Comparison of ENCODE assay signal across 8 cellular contexts in the genomic region with DNA sequence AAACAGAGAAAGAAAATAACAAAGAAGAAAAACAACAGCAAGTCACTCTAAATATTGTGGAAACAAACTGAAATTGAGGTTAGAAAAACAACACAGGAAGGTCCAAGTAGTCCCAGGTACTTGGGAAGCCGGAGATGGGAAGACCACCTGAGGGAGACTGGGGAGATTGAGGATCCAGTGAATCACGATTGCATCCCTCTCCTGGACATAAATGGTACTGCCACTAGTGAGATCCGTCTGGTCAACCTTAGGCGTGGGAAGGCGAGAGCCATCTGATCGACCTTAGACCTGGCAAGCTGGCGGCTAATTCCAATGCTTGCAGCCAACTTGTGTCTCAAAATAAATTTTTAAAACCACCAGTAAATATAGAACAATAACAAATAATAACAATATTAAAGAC.
DNase-seq lines count a peak whose midpoint lies in the region; ATAC-seq, FAIRE-seq and TF ChIP-seq lines count a peak whose summit lies in the region.

No MANE protein-coding gene starts in this region.

- no peaks in the 10 kb centered on the region for H3K27me3 ChIP-seq in KMS-11 (ENCODE audit: insufficient read depth, low read depth)
- no peaks in the 10 kb centered on the region for H3K27me3 ChIP-seq in bronchial epithelial cell (ENCODE audit: control insufficient read depth, insufficient read depth, low read length)
- no peaks in the 10 kb centered on the region for H3K27me3 ChIP-seq in neural progenitor cell
- H3K27me3 ChIP-seq in CD4-positive, alpha-beta memory T cell (ENCODE audit: insufficient read depth, low read length): no peaks in the 10 kb centered on the region
- H3K27me3 ChIP-seq in gastrocnemius medialis: no peaks in the 10 kb centered on the region

- H3K27ac Mint-ChIP-seq in neural progenitor cell: no peak overlapping the region
- no peak overlapping the region for H3K27ac Mint-ChIP-seq in CD4-positive, alpha-beta memory T cell

- peaks cover 17% of the 10 kb centered on the region for H3K9me3 ChIP-seq in neural progenitor cell (ENCODE audit: low read depth)
- H3K9me3 ChIP-seq in CD4-positive, alpha-beta memory T cell (ENCODE audit: control insufficient read depth in 1 of 2, low read length in 2 of 2): peaks cover 0 to 6% of the 10 kb centered on the region in 2 donors
- H3K9me3 ChIP-seq in gastrocnemius medialis: no peaks in the 10 kb centered on the region

- no peak overlapping the region for H2AFZ ChIP-seq in KMS-11 (ENCODE audit: low read depth)
- no peak overlapping the region for H2AFZ ChIP-seq in neural progenitor cell (replicated peaks)

- peak; percentile 58 for TF ChIP-seq CTCF in KMS-11 (conservative IDR thresholded peaks at IDR 0.05; ENCODE audit: low read depth, low read length)
- peak; percentile 24 for TF ChIP-seq CTCF in bronchial epithelial cell (IDR thresholded peaks at IDR 0.05; ENCODE audit: insufficient read depth, low read length, severe bottlenecking)
- TF ChIP-seq CTCF in neural progenitor cell (IDR thresholded peaks at IDR 0.05): peak; percentile 38
- peak in 1 of 5 experiments; percentile 28 for TF ChIP-seq CTCF in gastrocnemius medialis (IDR thresholded peaks at IDR 0.05 in 4 of 5, conservative IDR thresholded peaks at IDR 0.05 in 1 of 5)

- H3K9ac ChIP-seq in KMS-11: no peak overlapping the region
- no peak overlapping the region for H3K9ac ChIP-seq in neural progenitor cell

- no peaks in the 10 kb centered on the region for H3K4me1 Mint-ChIP-seq in neural progenitor cell
- H3K4me1 Mint-ChIP-seq in CD4-positive, alpha-beta memory T cell: peaks cover 8 to 12% (median 11%) of the 10 kb centered on the region in 4 donors

- POLR2A ChIA-PET in CD4-positive, alpha-beta memory T cell (lab: Charles Lee; ENCODE audit: partially characterized antibody): no interaction called here

- no peak overlapping the region for H3K4me2 ChIP-seq in KMS-11
- H3K4me2 ChIP-seq in neural progenitor cell: no peak overlapping the region

- no peaks in the 10 kb centered on the region for H3K36me3 Mint-ChIP-seq in neural progenitor cell
- H3K36me3 Mint-ChIP-seq in CD4-positive, alpha-beta memory T cell: no peaks in the 10 kb centered on the region

- no peaks in the 10 kb centered on the region for H3K79me2 ChIP-seq in KMS-11 (ENCODE audit: insufficient read depth, low read depth)
- H3K79me2 ChIP-seq in neural progenitor cell (ENCODE audit: low read depth): no peaks in the 10 kb centered on the region

- no peaks in the 10 kb centered on the region for H3F3A ChIP-seq in neural progenitor cell (ENCODE audit: low read depth)

- no peak overlapping the region for H3K4me3 Mint-ChIP-seq in neural progenitor cell
- no peak overlapping the region for H3K4me3 Mint-ChIP-seq in CD4-positive, alpha-beta memory T cell

- H4K20me1 ChIP-seq in KMS-11 (ENCODE audit: insufficient read depth) (no peaks in the 10 kb centered on the region), neural progenitor cell (ENCODE audit: low read depth) (no peaks in the 10 kb centered on the region)

- FAIRE-seq in bronchial epithelial cell (lab: Jason Lieb, UNC): no peak

- no peak overlapping the region for H3K4me3 ChIP-seq in KMS-11 (IDR thresholded peaks at IDR 0.05; ENCODE audit: insufficient read depth, low read depth, low read length)
- no peak overlapping the region for H3K4me3 ChIP-seq in bronchial epithelial cell (ENCODE audit: low read depth, low read length)
- no peak overlapping the region for H3K4me3 ChIP-seq in neural progenitor cell
- H3K4me3 ChIP-seq in CD4-positive, alpha-beta memory T cell (ENCODE audit: low read length in 2 of 2): no peak overlapping the region
- H3K4me3 ChIP-seq in gastrocnemius medialis: no peak overlapping the region

- DNase-seq in NCI-H2171 treated with DMSO at 0.1 percent for 48 hours (lab: John Stamatoyannopoulos, UW) (peak; percentile 29), NCI-H2171 (lab: John Stamatoyannopoulos, UW) (no peak), bronchial epithelial cell (ENCODE audit: low read depth) (no peak), neural progenitor cell (ENCODE audit: low spot score) (peak; percentile 23), gastrocnemius medialis (no peak)
- no peak for DNase-seq in CD4-positive, alpha-beta memory T cell

- intact Hi-C loops in CD4-positive, alpha-beta memory T cell (cut with micrococcal nuclease): no loop called here
- intact Hi-C loops in gastrocnemius medialis (cut with DNase I; ENCODE audit: low total_unique reads): no loop called here

- peaks cover 59% of the 10 kb centered on the region for H3K9me3 Mint-ChIP-seq in neural progenitor cell
- peaks cover 7 to 53% (median 31%) of the 10 kb centered on the region in 8 donors for H3K9me3 Mint-ChIP-seq in CD4-positive, alpha-beta memory T cell

- no peaks in the 10 kb centered on the region for H3K36me3 ChIP-seq in KMS-11 (ENCODE audit: insufficient read depth)
- H3K36me3 ChIP-seq in bronchial epithelial cell (ENCODE audit: control insufficient read depth, insufficient read depth, low read length): no peaks in the 10 kb centered on the region
- no peaks in the 10 kb centered on the region for H3K36me3 ChIP-seq in neural progenitor cell
- H3K36me3 ChIP-seq in CD4-positive, alpha-beta memory T cell (ENCODE audit: insufficient read depth, low read length): no peaks in the 10 kb centered on the region
- H3K36me3 ChIP-seq in gastrocnemius medialis: no peaks in the 10 kb centered on the region

- CTCF ChIA-PET in CD4-positive, alpha-beta memory T cell (lab: Charles Lee; ENCODE audit: partially characterized antibody): no interaction called here

- in situ Hi-C loops in gastrocnemius medialis (cut with MboI; ENCODE audit: low sequenced_read_pairs in 4 of 4): no loop called here

- H3K27ac ChIP-seq in KMS-11 (no peak overlapping the region), neural progenitor cell (no peak overlapping the region), gastrocnemius medialis (no peak overlapping the region)
- no peak overlapping the region for H3K27ac ChIP-seq in CD4-positive, alpha-beta memory T cell (ENCODE audit: low read depth, low read length)

- H3K4me1 ChIP-seq in KMS-11 (ENCODE audit: low read depth, poor library complexity, severe bottlenecking) (peaks cover 11% of the 10 kb centered on the region), neural progenitor cell (no peaks in the 10 kb centered on the region), gastrocnemius medialis (no peaks in the 10 kb centered on the region)
- peaks cover 10% of the 10 kb centered on the region for H3K4me1 ChIP-seq in CD4-positive, alpha-beta memory T cell (ENCODE audit: insufficient read depth, low read length)

- no peak for ATAC-seq in GM21367 (IDR thresholded peaks at IDR 0.05; ENCODE audit: unreplicated experiment)
- no peak for ATAC-seq in gastrocnemius medialis

- no peak for TF ChIP-seq POLR2A in gastrocnemius medialis (IDR thresholded peaks at IDR 0.05)

- no peaks in the 10 kb centered on the region for H3K27me3 Mint-ChIP-seq in neural progenitor cell (ENCODE audit: insufficient read depth, low read depth)
- H3K27me3 Mint-ChIP-seq in CD4-positive, alpha-beta memory T cell: peaks cover 0 to 1% of the 10 kb centered on the region in 2 donors

Comparison
In these comparisons a context has a peak if more than half of its experiments do, and no peak if none do; other contexts are left out.
1. DNase-seq: peak in NCI-H2171 treated with DMSO at 0.1 percent for 48 hours (single experiment) and neural progenitor cell (single experiment); none in NCI-H2171 (single experiment), bronchial epithelial cell (single experiment), CD4-positive, alpha-beta memory T cell (0 of 5) and gastrocnemius medialis (0 of 2).